In the genomic region with DNA sequence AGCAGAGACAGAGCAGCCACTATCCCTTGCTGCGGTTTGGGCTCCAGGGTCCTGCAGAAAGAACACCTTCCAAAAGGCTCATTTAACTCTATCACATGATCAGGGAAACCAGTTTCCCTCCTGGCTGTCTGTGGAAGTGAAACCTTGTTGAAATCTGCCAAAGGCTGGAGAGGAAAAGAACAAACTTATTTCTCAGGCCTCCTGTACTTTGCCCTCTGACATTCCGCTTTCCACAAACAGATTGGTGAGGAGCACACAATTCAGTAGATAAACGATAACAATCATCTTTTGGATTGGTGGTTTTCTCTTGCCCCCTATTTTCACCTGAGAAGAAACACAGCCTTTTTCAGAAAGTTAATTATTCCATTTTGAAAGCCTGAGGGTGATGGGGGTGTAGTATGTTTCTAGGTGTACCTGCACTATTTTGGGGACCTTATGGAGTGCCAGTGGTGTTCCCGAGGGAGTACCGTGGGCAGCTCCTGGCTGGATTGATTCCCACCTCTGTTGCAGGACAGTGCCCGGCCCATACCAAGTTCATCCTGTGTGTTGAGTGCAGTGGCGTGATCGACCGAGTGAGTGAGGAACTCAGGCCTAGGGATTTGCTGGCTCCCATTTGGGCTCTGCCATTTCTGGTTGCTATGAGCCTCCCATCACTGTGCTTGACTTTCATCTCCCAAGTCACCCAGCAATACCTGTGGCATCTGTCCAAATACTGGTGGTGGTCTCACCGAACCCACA, we compare ENCODE assay signal across 12 cellular contexts.
"Had no signal": no experiment of that assay in that cellular context is flagged by ENCODE, and none has a peak within 500 bp of the region (broad histone marks: within the 10 kb centered on the region; RNA-seq: fewer than 3 reads in every experiment).

No MANE protein-coding gene starts in this region.

- H3K27me3 ChIP-seq: ovary, tibial artery, vagina had no signal

- H3K4me3 ChIP-seq: ovary, skin epidermis, tibial artery, vagina had no signal

- DNase-seq: activated CD4-positive, alpha-beta T cell treated with anti-CD3 and anti-CD28 coated beads, Interleukin-2, amount 10 ng/mL, durations not matched to agents 7 days and 5 days; activated CD4-positive, CD25-positive, alpha-beta regulatory T cell; activated naive CD4-positive, alpha-beta T cell treated with anti-CD3 and anti-CD28 coated beads, Interleukin-2, amount 10 ng/mL, durations not matched to agents 7 days and 5 days; erythroblast; hippocampal formation; left cardiac atrium; nephron progenitor cell; ovary; retina had no signal

- H3K36me3 ChIP-seq: ovary, tibial artery, vagina had no signal

- H3K9me3 ChIP-seq: ovary, tibial artery, vagina had no signal

- ATAC-seq: left cardiac atrium had no signal

- H3K27ac ChIP-seq: ovary, skin epidermis, tibial artery, vagina had no signal

- H3K4me1 ChIP-seq: tibial artery, vagina had no signal
